In the genomic region with DNA sequence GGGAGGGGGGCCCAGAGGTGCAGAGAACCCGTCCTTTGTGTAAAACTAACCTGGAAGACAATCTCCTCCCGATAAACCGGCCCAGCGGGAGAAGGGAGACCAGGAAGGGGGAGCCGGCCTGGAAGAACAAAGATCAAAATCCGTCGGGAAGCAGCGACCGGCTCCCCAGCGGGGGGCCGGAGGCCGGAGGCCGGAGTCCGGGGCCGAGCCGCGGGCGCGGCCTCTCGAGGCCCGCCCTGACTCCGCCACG, we compare ENCODE assay signal across 8 cellular contexts. TPM values are rescaled to one million over a fixed set of nuclear protein-coding genes. Genes with fewer than 3 reads are reported as not detected.
DNase-seq lines count a peak whose midpoint lies in the region; ATAC-seq and TF ChIP-seq lines count a peak whose summit lies in the region.

No MANE protein-coding gene starts in this region.

- no peaks in the 10 kb centered on the region for H3K36me3 ChIP-seq in left ventricle myocardium inferior
- H3K36me3 ChIP-seq in mesenchymal stem cell (ENCODE audit: control insufficient read depth in 1 of 2, insufficient read depth in 2 of 2, low read depth in 1 of 2, low read length in 2 of 2), result peaks cover 0 to 17% of the 10 kb centered on the region in 2 experiments
- H3K36me3 ChIP-seq in uterus, result no peaks in the 10 kb centered on the region

- DNase-seq in left ventricle myocardium inferior, result no peak
- no peak for DNase-seq in left cardiac atrium
- DNase-seq in mesenchymal stem cell, result no peak
- no peak for DNase-seq in uterus
- no peak for DNase-seq in NCI-H748 (lab: John Stamatoyannopoulos, UW; ENCODE audit: unreplicated experiment)
- DNase-seq in HK-2 (ENCODE audit: unreplicated experiment), result no peak

- H3K23ac ChIP-seq in mesenchymal stem cell (ENCODE audit: low read length in 2 of 2), result no peak overlapping the region

- H3K18ac ChIP-seq in mesenchymal stem cell (ENCODE audit: low read depth in 1 of 2, low read length in 2 of 2), result peak overlapping the region in 1 of 2 experiments; percentile 76

- intact Hi-C loops in left ventricle myocardium inferior (cut with micrococcal nuclease) (no loop called here), left cardiac atrium (cut with DNase I) (no loop called here), uterus (cut with DNase I; ENCODE audit: low total_unique reads) (no loop called here)

- no peak overlapping the region for H2BK5ac ChIP-seq in mesenchymal stem cell (ENCODE audit: low read depth, low read length, poor library complexity, severe bottlenecking)

- H3K9me3 Mint-ChIP-seq in brain, result peaks cover 0 to 11% (median 0%) of the 10 kb centered on the region in 5 experiments

- TF ChIP-seq CTCF in left ventricle myocardium inferior (IDR thresholded peaks at IDR 0.05; ENCODE audit: borderline replicate concordance), result no peak
- no peak for TF ChIP-seq CTCF in brain (conservative IDR thresholded peaks at IDR 0.05)
- TF ChIP-seq CTCF in uterus (IDR thresholded peaks at IDR 0.05), result no peak

- no peak overlapping the region for H3K14ac ChIP-seq in mesenchymal stem cell (ENCODE audit: low read length in 2 of 2)

- peak overlapping the region; percentile 90 to 95 (median 94) for H3K4me3 Mint-ChIP-seq in brain

- no peak overlapping the region for H2AFZ ChIP-seq in mesenchymal stem cell (ENCODE audit: low read depth, low read length)

- H2BK120ac ChIP-seq in mesenchymal stem cell (ENCODE audit: low read depth, low read length), result peak overlapping the region; percentile 19

- no peaks in the 10 kb centered on the region for H3K27me3 ChIP-seq in left ventricle myocardium inferior (ENCODE audit: low read depth)
- peaks cover 6 to 19% of the 10 kb centered on the region in 2 experiments for H3K27me3 ChIP-seq in mesenchymal stem cell (ENCODE audit: control insufficient read depth in 1 of 2, insufficient read depth in 1 of 2, low read length in 2 of 2)
- H3K27me3 ChIP-seq in uterus, result no peaks in the 10 kb centered on the region

- no peak overlapping the region for H2AK5ac ChIP-seq in mesenchymal stem cell (ENCODE audit: low read length, severe bottlenecking)

- peak overlapping the region; percentile 80 for H3K4me2 ChIP-seq in mesenchymal stem cell (ENCODE audit: low read length, poor library complexity, severe bottlenecking)

- peaks cover 17% of the 10 kb centered on the region for H3K36me3 Mint-ChIP-seq in brain

- H3K9ac ChIP-seq in mesenchymal stem cell (ENCODE audit: low read length), result peak overlapping the region; percentile 89

- no peak overlapping the region for H3K4ac ChIP-seq in mesenchymal stem cell (ENCODE audit: low read depth in 1 of 2, low read length in 2 of 2)

- H3K4me1 ChIP-seq in left ventricle myocardium inferior (peaks cover 18% of the 10 kb centered on the region), mesenchymal stem cell (ENCODE audit: control insufficient read depth, insufficient read depth, low read depth, low read length) (peaks cover 4% of the 10 kb centered on the region), uterus (no peaks in the 10 kb centered on the region)

- H4K91ac ChIP-seq in mesenchymal stem cell (ENCODE audit: low read length), result no peak overlapping the region

- ATAC-seq in left cardiac atrium, result no peak
- no peak for ATAC-seq in GM18498 (IDR thresholded peaks at IDR 0.05; ENCODE audit: unreplicated experiment)

- peak overlapping the region; percentile 78 for H3K27ac ChIP-seq in left ventricle myocardium inferior (replicated peaks)
- peak overlapping the region; percentile 41 for H3K27ac ChIP-seq in mesenchymal stem cell (ENCODE audit: low read length, poor library complexity, severe bottlenecking)
- peak overlapping the region; percentile 63 to 66 for H3K27ac ChIP-seq in uterus

- no peak overlapping the region for H2BK12ac ChIP-seq in mesenchymal stem cell (ENCODE audit: low read length in 2 of 2)

- WGBS in mesenchymal stem cell, result 0% methylated on average over 10 of the region's 23 CpGs

- no peaks in the 10 kb centered on the region for H3K9me3 ChIP-seq in left ventricle myocardium inferior (replicated peaks)
- no peaks in the 10 kb centered on the region for H3K9me3 ChIP-seq in mesenchymal stem cell (ENCODE audit: control insufficient read depth, low read length)
- no peaks in the 10 kb centered on the region for H3K9me3 ChIP-seq in uterus

- H3K4me3 ChIP-seq in left ventricle myocardium inferior (peak overlapping the region; percentile 79), mesenchymal stem cell (ENCODE audit: insufficient read depth in 1 of 2, low read depth in 1 of 2, low read length in 2 of 2) (peak overlapping the region; percentile 84 to 86), uterus (peak overlapping the region; percentile 58 to 59)

- H2BK15ac ChIP-seq in mesenchymal stem cell (ENCODE audit: low read depth, poor library complexity, severe bottlenecking), result no peak overlapping the region

- TF ChIP-seq POLR2A in uterus (IDR thresholded peaks at IDR 0.05), result no peak

- H3K79me1 ChIP-seq in mesenchymal stem cell (replicated peaks; ENCODE audit: low read length, poor library complexity, severe bottlenecking), result peaks cover 7% of the 10 kb centered on the region

- no peak overlapping the region for H4K8ac ChIP-seq in mesenchymal stem cell (ENCODE audit: low read length)

- H3K27ac Mint-ChIP-seq in brain, result peak overlapping the region; percentile 56 to 86 (median 76)

- peaks cover 41% of the 10 kb centered on the region for H3K4me1 Mint-ChIP-seq in brain

- H3K27me3 Mint-ChIP-seq in brain, result peaks cover 17% of the 10 kb centered on the region

RNA-seq across cellular contexts. Expression of gene ZDHHC9, which starts 0.6 kb away (rescaled TPM):
- total RNA-seq in left ventricle myocardium inferior (11.9 TPM), left cardiac atrium (10 to 100 TPM; 14.4 to 22.1 TPM), uterus (10 to 100 TPM in 3 of 4 donors, 1 to 10 TPM in 1; 9.1 to 18.1 (median 14.7) TPM)
- 57.9 TPM for polyA plus RNA-seq in brain (ENCODE audit: insufficient read depth, low read depth, low replicate concordance)
- 50.8 TPM for polyA plus RNA-seq in mesenchymal stem cell (2013, experiment 1 of 2)
- polyA plus RNA-seq in mesenchymal stem cell (2013, experiment 2 of 2), result 51.1 TPM
